31 cellular contexts compared by ENCODE assay signal in genomic region chr2:236342507-236342906, GRCh38.
"Had no signal": no experiment of that assay in that cellular context is flagged by ENCODE, and none has a peak within 500 bp of the region (broad histone marks: within the 10 kb centered on the region; RNA-seq: fewer than 3 reads in every experiment).

No MANE protein-coding gene starts in this region.

- H3K4me3 Mint-ChIP-seq: activated B cell treated with CpG ODN at 0.5 μM for 24 hours; activated CD4-positive, alpha-beta memory T cell treated with anti-CD3 and anti-CD28 coated beads for 36 hours; activated naive CD4-positive, alpha-beta T cell treated with anti-CD3 and anti-CD28 coated beads, Interleukin-2, amount 10 ng/mL, durations not matched to agents 7 days and 5 days; activated naive CD8-positive, alpha-beta T cell; activated naive CD8-positive, alpha-beta T cell treated with anti-CD3 and anti-CD28 coated beads, Interleukin-2, amount 50 U/mL, for 24 hours; activated T-cell treated with anti-CD3 and anti-CD28 coated beads, Interleukin-2, amount 50 U/mL, for 4 hours; activated T-helper 1 cell treated with anti-CD3 and anti-CD28 coated beads, Interleukin-12 subunit alpha, Interleukin-12 subunit beta, Interleukin-2, Interleukin-4 antibody, amounts not matched to agents 30 ng/mL and 10 ng/mL and 1 ng/mL, durations not matched to agents 14 hours and 24 hours and 36 hours; T-cell; T-helper 17 cell had no signal

- DNase-seq: activated B cell treated with CpG ODN at 0.5 μM for 24 hours; activated CD4-positive, alpha-beta memory T cell treated with anti-CD3 and anti-CD28 coated beads for 36 hours; activated CD4-positive, alpha-beta T cell treated with anti-CD3 and anti-CD28 coated beads for 4 hours; activated CD4-positive, alpha-beta T cell treated with anti-CD3 and anti-CD28 coated beads, Interleukin-2, amount 50 U/mL, for 1 hour; activated CD4-positive, CD25-positive, alpha-beta regulatory T cell treated with anti-CD3 and anti-CD28 coated beads, Interleukin-2, amount 50 U/mL, for 72 hours; activated CD8-positive, alpha-beta memory T cell treated with anti-CD3 and anti-CD28 coated beads, Interleukin-2, amount 50 U/mL, for 4 hours; activated naive CD4-positive, alpha-beta T cell treated with anti-CD3 and anti-CD28 coated beads, Interleukin-2, amount 10 ng/mL, durations not matched to agents 7 days and 5 days; activated naive CD8-positive, alpha-beta T cell treated with anti-CD3 and anti-CD28 coated beads, Interleukin-2, amount 50 U/mL, for 24 hours; activated T-cell treated with anti-CD3 and anti-CD28 coated beads for 4 hours; activated T-cell treated with anti-CD3 and anti-CD28 coated beads, Interleukin-2, amount 50 U/mL, for 4 hours; Karpas-422; KBM-7; NCI-H1048; NCI-H1105 treated with DMSO at 0.1 percent for 48 hours; NCI-H1436; NCI-H1694; NCI-H1930; NCI-H345; NCI-H524 treated with DMSO at 0.1 percent for 48 hours; NCI-H748 treated with DMSO at 0.1 percent for 48 hours; NK-92 treated with Interleukin-12 subunit alpha and Interleukin-12 subunit beta, amount 100 ng/mL, for 24 hours; PC-3; Peyer's patch; RPMI8226; SIG-M5; T-cell; T-helper 17 cell had no signal

- H3K36me3 Mint-ChIP-seq: activated CD4-positive, alpha-beta memory T cell treated with anti-CD3 and anti-CD28 coated beads for 36 hours; activated naive CD4-positive, alpha-beta T cell treated with anti-CD3 and anti-CD28 coated beads, Interleukin-2, amount 10 ng/mL, durations not matched to agents 7 days and 5 days; activated naive CD8-positive, alpha-beta T cell; T-cell had no signal

- H3K27ac ChIP-seq: ascending aorta, Peyer's patch, VCaP had no signal

- H3K36me3 ChIP-seq: ascending aorta, Peyer's patch had no signal

- H3K27ac Mint-ChIP-seq: activated B cell treated with CpG ODN at 0.5 μM for 24 hours; activated CD4-positive, alpha-beta memory T cell treated with anti-CD3 and anti-CD28 coated beads for 36 hours; activated naive CD4-positive, alpha-beta T cell treated with anti-CD3 and anti-CD28 coated beads, Interleukin-2, amount 10 ng/mL, durations not matched to agents 7 days and 5 days; activated naive CD8-positive, alpha-beta T cell; activated naive CD8-positive, alpha-beta T cell treated with anti-CD3 and anti-CD28 coated beads, Interleukin-2, amount 50 U/mL, for 24 hours; activated T-helper 1 cell treated with anti-CD3 and anti-CD28 coated beads, Interleukin-12 subunit alpha, Interleukin-12 subunit beta, Interleukin-2, Interleukin-4 antibody, amounts not matched to agents 30 ng/mL and 10 ng/mL and 1 ng/mL, durations not matched to agents 14 hours and 24 hours and 36 hours; T-cell; T-helper 17 cell had no signal

- H3K27me3 Mint-ChIP-seq: activated naive CD8-positive, alpha-beta T cell treated with anti-CD3 and anti-CD28 coated beads, Interleukin-2, amount 50 U/mL, for 24 hours had no signal

- ATAC-seq: activated naive CD8-positive, alpha-beta T cell treated with anti-CD3 and anti-CD28 coated beads, Interleukin-2, amount 50 U/mL, for 24 hours; activated T-cell treated with anti-CD3 and anti-CD28 coated beads, Interleukin-2, amount 50 U/mL, for 4 hours; PC-3; T-cell; T-helper 17 cell had no signal

- H3K9me3 Mint-ChIP-seq: activated B cell treated with CpG ODN at 0.5 μM for 24 hours; activated CD4-positive, alpha-beta memory T cell treated with anti-CD3 and anti-CD28 coated beads for 36 hours; activated naive CD4-positive, alpha-beta T cell treated with anti-CD3 and anti-CD28 coated beads, Interleukin-2, amount 10 ng/mL, durations not matched to agents 7 days and 5 days; activated naive CD8-positive, alpha-beta T cell treated with anti-CD3 and anti-CD28 coated beads, Interleukin-2, amount 50 U/mL, for 24 hours; activated T-cell treated with anti-CD3 and anti-CD28 coated beads, Interleukin-2, amount 50 U/mL, for 4 hours; activated T-helper 1 cell treated with anti-CD3 and anti-CD28 coated beads, Interleukin-12 subunit alpha, Interleukin-12 subunit beta, Interleukin-2, Interleukin-4 antibody, amounts not matched to agents 30 ng/mL and 10 ng/mL and 1 ng/mL, durations not matched to agents 14 hours and 24 hours and 36 hours; T-cell had no signal

- H3K4me3 ChIP-seq: ascending aorta, Peyer's patch had no signal

- H3K27me3 ChIP-seq: ascending aorta, Peyer's patch had no signal

- H3K9me3 ChIP-seq: ascending aorta, Peyer's patch had no signal

- H3K4me1 Mint-ChIP-seq: activated B cell treated with CpG ODN at 0.5 μM for 24 hours; activated naive CD4-positive, alpha-beta T cell treated with anti-CD3 and anti-CD28 coated beads, Interleukin-2, amount 10 ng/mL, durations not matched to agents 7 days and 5 days; activated naive CD8-positive, alpha-beta T cell treated with anti-CD3 and anti-CD28 coated beads, Interleukin-2, amount 50 U/mL, for 24 hours; T-helper 17 cell had no signal
